In the genomic region with DNA sequence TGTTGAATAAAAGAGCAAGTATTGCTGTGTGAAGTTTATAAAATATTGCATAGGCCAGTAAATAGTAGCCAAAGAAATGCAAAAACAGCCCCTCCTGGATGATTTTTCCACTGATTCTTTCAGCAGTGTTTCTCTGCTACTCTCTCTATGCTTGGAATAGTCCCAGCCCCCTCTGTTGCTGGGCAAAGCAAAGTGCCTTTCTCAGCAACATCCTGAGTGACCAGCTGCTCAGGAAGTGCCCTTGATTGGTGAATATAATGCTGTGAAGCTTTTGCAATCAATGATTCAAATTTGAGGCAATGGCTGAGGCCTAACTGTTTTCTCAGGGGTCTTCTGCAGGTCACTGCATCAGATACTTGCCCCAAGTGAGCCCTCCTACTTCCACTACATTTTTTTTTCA, we compare ENCODE assay signal across 18 cellular contexts.
A peak's percentile ranks its signal among the peaks of the same experiment; 100 is the strongest.
DNase-seq lines count a peak whose midpoint lies in the region; TF ChIP-seq lines count a peak whose summit lies in the region.
"Had no signal": no experiment of that assay in that cellular context is flagged by ENCODE, and none has a peak within 500 bp of the region (broad histone marks: within the 10 kb centered on the region; RNA-seq: fewer than 3 reads in every experiment).

No MANE protein-coding gene starts in this region.

- no peaks in the 10 kb centered on the region for H3K4me1 ChIP-seq in mesenchymal stem cell (ENCODE audit: control insufficient read depth, insufficient read depth, low read depth, low read length)
- H3K4me1 ChIP-seq in osteoblast (ENCODE audit: insufficient read depth, low read length): no peaks in the 10 kb centered on the region
- H3K4me1 ChIP-seq: SJCRH30 had no signal

- no peak overlapping the region for H4K8ac ChIP-seq in mesenchymal stem cell (ENCODE audit: low read length)

- H3K4me2 ChIP-seq in mesenchymal stem cell (ENCODE audit: low read length, poor library complexity, severe bottlenecking) (no peak overlapping the region), osteoblast (ENCODE audit: insufficient read depth, low read length) (no peak overlapping the region)

- H3K4ac ChIP-seq in mesenchymal stem cell (ENCODE audit: low read depth in 1 of 2, low read length in 2 of 2): no peak overlapping the region

- no peak overlapping the region for H2BK5ac ChIP-seq in mesenchymal stem cell (ENCODE audit: low read depth, low read length, poor library complexity, severe bottlenecking)

- no peak for TF ChIP-seq CTCF in fibroblast of mammary gland (conservative IDR thresholded peaks at IDR 0.05; ENCODE audit: control insufficient read depth, insufficient read depth, low read depth, low read length)
- no peak for TF ChIP-seq CTCF in osteoblast (IDR thresholded peaks at IDR 0.05; ENCODE audit: extremely low read depth, low read depth, low read length)

- no peak overlapping the region for H2AK5ac ChIP-seq in mesenchymal stem cell (ENCODE audit: low read length, severe bottlenecking)

- H3K27ac ChIP-seq in mesenchymal stem cell (ENCODE audit: low read length, poor library complexity, severe bottlenecking) (no peak overlapping the region), osteoblast (ENCODE audit: low read depth, low read length) (no peak overlapping the region)
- H3K27ac ChIP-seq: GM23248, HL-60, SJCRH30 had no signal

- H3K9ac ChIP-seq in mesenchymal stem cell (ENCODE audit: low read length): no peak overlapping the region
- H3K9ac ChIP-seq: GM23248 had no signal

- H2AFZ ChIP-seq in mesenchymal stem cell (ENCODE audit: low read depth, low read length): no peak overlapping the region
- no peak overlapping the region for H2AFZ ChIP-seq in osteoblast (ENCODE audit: low read length)
- H2AFZ ChIP-seq: GM23248 had no signal

- no peaks in the 10 kb centered on the region for H3K79me2 ChIP-seq in osteoblast (ENCODE audit: insufficient read depth, low read length)

- H3K4me3 ChIP-seq in fibroblast of mammary gland (ENCODE audit: control insufficient read depth, low read depth, low read length) (no peak overlapping the region), mesenchymal stem cell (ENCODE audit: insufficient read depth in 1 of 2, low read depth in 1 of 2, low read length in 2 of 2) (no peak overlapping the region), osteoblast (ENCODE audit: insufficient read depth, low read length) (no peak overlapping the region)
- H3K4me3 ChIP-seq: GM23248, SJCRH30 had no signal

- H2BK15ac ChIP-seq in mesenchymal stem cell (ENCODE audit: low read depth, poor library complexity, severe bottlenecking): no peak overlapping the region

- H3K27me3 ChIP-seq in mesenchymal stem cell (ENCODE audit: control insufficient read depth in 1 of 2, insufficient read depth in 1 of 2, low read length in 2 of 2) (peaks cover 0 to 36% of the 10 kb centered on the region in 2 experiments), osteoblast (ENCODE audit: insufficient read depth, low read length) (peaks cover 20% of the 10 kb centered on the region)
- H3K27me3 ChIP-seq: SJCRH30 had no signal

- H3K9me3 ChIP-seq in mesenchymal stem cell (ENCODE audit: control insufficient read depth, low read length) (no peaks in the 10 kb centered on the region), osteoblast (ENCODE audit: low read depth, low read length) (no peaks in the 10 kb centered on the region)
- H3K9me3 ChIP-seq: SJCRH30 had no signal

- H3K79me1 ChIP-seq in mesenchymal stem cell (replicated peaks; ENCODE audit: low read length, poor library complexity, severe bottlenecking): no peaks in the 10 kb centered on the region

- DNase-seq in HCEC 1CT: peak; percentile 17
- peak; percentile 38 for DNase-seq in LHCN-M2 (ENCODE audit: low read depth)
- peak; percentile 8 for DNase-seq in fibroblast of mammary gland (ENCODE audit: low read depth)
- peak; percentile 8 for DNase-seq in mesenchymal stem cell
- DNase-seq in osteoblast (ENCODE audit: insufficient read length, low spot score, missing footprints): no peak
- no peak for DNase-seq in SIG-M5 treated with dmso at 0.1 percent for 504 hours (lab: John Stamatoyannopoulos, UW; ENCODE audit: unreplicated experiment)
- DNase-seq in dedifferentiated amniotic fluid mesenchymal stem cell (ENCODE audit: extremely low spot score): no peak
- DNase-seq: CD4-positive, alpha-beta T cell; COR-L47; GM23248; H9; KBM-7; NCI-H1105 treated with DMSO at 0.1 percent for 48 hours; NCI-H1930; NCI-H69; SJCRH30; T-cell had no signal

- no peaks in the 10 kb centered on the region for H3K36me3 ChIP-seq in mesenchymal stem cell (ENCODE audit: control insufficient read depth in 1 of 2, insufficient read depth in 2 of 2, low read depth in 1 of 2, low read length in 2 of 2)
- no peaks in the 10 kb centered on the region for H3K36me3 ChIP-seq in osteoblast (ENCODE audit: insufficient read depth, low read length)
- H3K36me3 ChIP-seq: SJCRH30 had no signal

- H2BK12ac ChIP-seq in mesenchymal stem cell (ENCODE audit: low read length in 2 of 2): no peak overlapping the region

- H4K91ac ChIP-seq in mesenchymal stem cell (ENCODE audit: low read length): no peak overlapping the region

- H2BK120ac ChIP-seq in mesenchymal stem cell (ENCODE audit: low read depth, low read length): no peak overlapping the region

- H4K20me1 ChIP-seq in osteoblast (ENCODE audit: insufficient read depth, low read length): no peaks in the 10 kb centered on the region

- no peak overlapping the region for H3K18ac ChIP-seq in mesenchymal stem cell (ENCODE audit: low read depth in 1 of 2, low read length in 2 of 2)

- no peak overlapping the region for H3K23ac ChIP-seq in mesenchymal stem cell (ENCODE audit: low read length in 2 of 2)

- H3K14ac ChIP-seq in mesenchymal stem cell (ENCODE audit: low read length in 2 of 2): no peak overlapping the region

Comparison
In these comparisons a context has a peak if more than half of its experiments do, and no peak if none do; other contexts are left out.
1. DNase-seq: peak in HCEC 1CT (single experiment), LHCN-M2 (single experiment), fibroblast of mammary gland (single experiment) and mesenchymal stem cell (single experiment); none in osteoblast (single experiment), SIG-M5 treated with dmso at 0.1 percent for 504 hours (single experiment) and dedifferentiated amniotic fluid mesenchymal stem cell (single experiment).